8 cellular contexts compared by ENCODE assay signal in the genomic region with DNA sequence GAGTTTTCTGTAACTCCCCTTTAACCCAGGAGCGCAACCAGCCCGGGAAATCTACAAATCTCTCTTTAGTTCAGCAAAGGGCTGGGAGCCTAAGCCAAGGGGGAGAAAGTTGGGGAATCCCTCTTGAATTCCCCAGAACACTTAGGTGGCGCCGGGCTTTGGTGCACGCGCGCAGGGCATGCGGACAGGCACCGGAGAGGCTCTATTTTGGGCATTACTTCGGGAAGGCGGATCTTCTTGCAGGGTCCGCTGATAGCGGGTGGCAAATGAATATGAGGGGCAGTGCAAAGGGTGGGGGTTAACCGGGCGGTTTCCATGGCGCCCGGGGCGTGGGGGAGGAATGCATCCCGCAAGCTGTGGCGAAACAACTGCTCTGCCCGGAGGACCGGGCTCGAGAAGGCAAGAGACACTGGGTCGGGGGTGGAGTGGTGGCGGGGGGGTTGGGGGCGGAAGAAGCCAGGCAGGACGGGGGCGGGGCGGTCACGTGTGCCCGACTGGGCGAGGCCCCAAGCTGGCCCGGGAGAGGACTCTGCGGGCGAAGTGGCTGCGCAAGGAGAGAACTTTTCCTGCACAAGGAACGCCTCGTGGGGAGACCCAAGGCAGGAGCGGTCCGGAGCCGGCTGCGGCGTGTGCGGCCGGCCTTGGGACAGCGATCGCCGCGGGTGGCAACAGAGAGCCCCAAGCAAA. TPM values are rescaled to one million over a fixed set of nuclear protein-coding genes. Genes with fewer than 3 reads are reported as not detected.
A peak's percentile ranks its signal among the peaks of the same experiment; 100 is the strongest.
DNase-seq lines count a peak whose midpoint lies in the region; ATAC-seq, FAIRE-seq and TF ChIP-seq lines count a peak whose summit lies in the region.

A gene with protein sequence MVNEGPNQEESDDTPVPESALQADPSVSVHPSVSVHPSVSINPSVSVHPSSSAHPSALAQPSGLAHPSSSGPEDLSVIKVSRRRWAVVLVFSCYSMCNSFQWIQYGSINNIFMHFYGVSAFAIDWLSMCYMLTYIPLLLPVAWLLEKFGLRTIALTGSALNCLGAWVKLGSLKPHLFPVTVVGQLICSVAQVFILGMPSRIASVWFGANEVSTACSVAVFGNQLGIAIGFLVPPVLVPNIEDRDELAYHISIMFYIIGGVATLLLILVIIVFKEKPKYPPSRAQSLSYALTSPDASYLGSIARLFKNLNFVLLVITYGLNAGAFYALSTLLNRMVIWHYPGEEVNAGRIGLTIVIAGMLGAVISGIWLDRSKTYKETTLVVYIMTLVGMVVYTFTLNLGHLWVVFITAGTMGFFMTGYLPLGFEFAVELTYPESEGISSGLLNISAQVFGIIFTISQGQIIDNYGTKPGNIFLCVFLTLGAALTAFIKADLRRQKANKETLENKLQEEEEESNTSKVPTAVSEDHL (plus strand): TSS at position 522 of the 687 bp plus-strand sequence. CDS start 353 bp downstream, outside the sequence.

- ATAC-seq in right cardiac atrium = peak; percentile 90 to 91

- H3K4me1 ChIP-seq in ascending aorta = peaks cover 6 to 11% of the 10 kb centered on the region in 2 donors
- H3K4me1 ChIP-seq in right cardiac atrium (ENCODE audit: control insufficient read depth, insufficient read depth, low read length) = peaks cover 5% of the 10 kb centered on the region

- peak; percentile 95 for FAIRE-seq in HTR-8/SVneo (lab: Jason Lieb, UNC)

- H3K36me3 Mint-ChIP-seq in progenitor cell of endocrine pancreas (ENCODE audit: insufficient read depth) = no peaks in the 10 kb centered on the region

- TF ChIP-seq CTCF in AG10803 (conservative IDR thresholded peaks at IDR 0.05; ENCODE audit: low read length) = no peak
- no peak for TF ChIP-seq CTCF in ascending aorta (IDR thresholded peaks at IDR 0.05)
- TF ChIP-seq CTCF in progenitor cell of endocrine pancreas (IDR thresholded peaks at IDR 0.05; ENCODE audit: unreplicated experiment) = no peak

- H3K27me3 ChIP-seq in ascending aorta (no peaks in the 10 kb centered on the region), right cardiac atrium (ENCODE audit: control insufficient read depth, insufficient read depth) (no peaks in the 10 kb centered on the region)

- peaks cover 32% of the 10 kb centered on the region for H3K27me3 Mint-ChIP-seq in progenitor cell of endocrine pancreas

- intact Hi-C loops in ascending aorta (cut with DNase I) = loop anchor here (1.0 to 2.0 kb wide), 2 partner anchors 76 to 405 kb away; no protein-coding TSS in a partner anchor
- intact Hi-C loops in right cardiac atrium (cut with DNase I) = loop anchor here in 3 of 4 donors (2.0 kb wide), 2 partner anchors 73 to 77 kb away; no protein-coding TSS in a partner anchor

- no peaks in the 10 kb centered on the region for H3K9me3 Mint-ChIP-seq in progenitor cell of endocrine pancreas (ENCODE audit: low read depth)

- H3K4me3 ChIP-seq in AG10803 (ENCODE audit: low read length) (peak within 1 kb of the TSS; percentile 59), ascending aorta (peak within 1 kb of the TSS; percentile 65 to 74), right cardiac atrium (ENCODE audit: low read length) (peak within 1 kb of the TSS; percentile 53)

- WGBS in right cardiac atrium = under 1% methylated on average over 49 of the region's 49 CpGs

- H3K36me3 ChIP-seq in ascending aorta = no peaks in the 10 kb centered on the region

- H3K4me3 Mint-ChIP-seq in progenitor cell of endocrine pancreas (ENCODE audit: low read depth) = peak within 1 kb of the TSS; percentile 85

- H3K9me3 ChIP-seq in ascending aorta (no peaks in the 10 kb centered on the region), right cardiac atrium (ENCODE audit: control insufficient read depth, low read length) (no peaks in the 10 kb centered on the region)

- H3K27ac ChIP-seq in ascending aorta (peak within 1 kb of the TSS; percentile 73 to 76), right cardiac atrium (ENCODE audit: low read length) (peak within 1 kb of the TSS; percentile 82)

- DNase-seq in AG10803 (ENCODE audit: low read depth) = peak; percentile 43
- peak; percentile 95 for DNase-seq in HTR-8/SVneo (ENCODE audit: insufficient read length, low spot score)
- DNase-seq in SW480 (ENCODE audit: low spot score) = peak; percentile 59
- peak; percentile 27 to 86 for DNase-seq in ascending aorta (ENCODE audit: low spot score in 2 of 2)
- DNase-seq in right cardiac atrium = peak; percentile 87 to 95 (median 94)
- DNase-seq in progenitor cell of endocrine pancreas (ENCODE audit: low spot score, unreplicated experiment) = peak; percentile 22
- no peak for DNase-seq in SK-N-DZ (ENCODE audit: low spot score)

- TF ChIP-seq POLR2A in GM19193 (IDR thresholded peaks at IDR 0.05; ENCODE audit: extremely low read depth, insufficient read depth, insufficient read length) = peak; percentile 32

- peaks cover 11% of the 10 kb centered on the region for H3K4me1 Mint-ChIP-seq in progenitor cell of endocrine pancreas (ENCODE audit: low read depth)

- H3K27ac Mint-ChIP-seq in progenitor cell of endocrine pancreas = peak within 1 kb of the TSS; percentile 89

RNA-seq across cellular contexts. Expression of the gene that starts here (rescaled TPM):
- total RNA-seq in ascending aorta = 3.4 TPM
- total RNA-seq in right cardiac atrium = 1 to 10 TPM; 4.1 to 8.1 (median 6.3) TPM
- 1.3 TPM for polyA plus RNA-seq in right cardiac atrium
- total RNA-seq in progenitor cell of endocrine pancreas = 1.0 and 6.3 TPM in 2 replicates
- not detected in 2 replicates for polyA plus RNA-seq in SK-N-DZ (2014; cell fraction: cytosol; rRNA removed)
- not detected in 2 replicates for polyA plus RNA-seq in SK-N-DZ (2014; cell fraction: nucleus; rRNA removed)
